16 cellular contexts compared by ENCODE assay signal in genomic region chr11:78438298-78438975, GRCh38. TPM values are rescaled to one million over a fixed set of nuclear protein-coding genes. Genes with fewer than 3 reads are reported as not detected.
A peak's percentile ranks its signal among the peaks of the same experiment; 100 is the strongest.
DNase-seq lines count a peak whose midpoint lies in the region; ATAC-seq, FAIRE-seq and TF ChIP-seq lines count a peak whose summit lies in the region.
"Had no signal": no experiment of that assay in that cellular context is flagged by ENCODE, and none has a peak within 500 bp of the region (broad histone marks: within the 10 kb centered on the region; RNA-seq: fewer than 3 reads in every experiment).

No MANE protein-coding gene starts in this region.

- H3K27ac Mint-ChIP-seq in activated CD8-positive, alpha-beta memory T cell treated with anti-CD3 and anti-CD28 coated beads, Interleukin-2, amount 10 ng/mL, durations not matched to agents 7 days and 5 days = no peak overlapping the region
- no peak overlapping the region for H3K27ac Mint-ChIP-seq in CD4-positive, alpha-beta memory T cell
- H3K27ac Mint-ChIP-seq: activated CD8-positive, alpha-beta T cell treated with anti-CD3 and anti-CD28 coated beads, Interleukin-2, amount 10 ng/mL, durations not matched to agents 7 days and 5 days; type B pancreatic cell had no signal

- no peak overlapping the region for H2AFZ ChIP-seq in MM.1S (ENCODE audit: low read length)

- TF ChIP-seq POLR2A in GM12891 (IDR thresholded peaks at IDR 0.05; ENCODE audit: low read depth, low read length) = no peak

- H3K9me2 ChIP-seq in MM.1S (replicated peaks; ENCODE audit: insufficient read depth, low read length) = no peaks in the 10 kb centered on the region

- H3F3A ChIP-seq in MM.1S (ENCODE audit: insufficient read depth, low read length) = no peaks in the 10 kb centered on the region

- peaks cover 1% of the 10 kb centered on the region for H3K4me1 Mint-ChIP-seq in activated CD8-positive, alpha-beta memory T cell treated with anti-CD3 and anti-CD28 coated beads, Interleukin-2, amount 10 ng/mL, durations not matched to agents 7 days and 5 days
- no peaks in the 10 kb centered on the region for H3K4me1 Mint-ChIP-seq in CD4-positive, alpha-beta memory T cell

- DNase-seq in GM12891 (ENCODE audit: insufficient read length, low spot score) = no peak
- DNase-seq in MM.1S = peak; percentile 40
- no peak for DNase-seq in posterior cingulate gyrus
- DNase-seq in activated CD8-positive, alpha-beta memory T cell treated with anti-CD3 and anti-CD28 coated beads, Interleukin-2, amount 10 ng/mL, durations not matched to agents 7 days and 5 days = no peak
- DNase-seq in NCI-H1417 treated with DMSO at 0.1 percent for 48 hours (lab: John Stamatoyannopoulos, UW) = no peak
- no peak for DNase-seq in CD4-positive, alpha-beta memory T cell
- DNase-seq: activated CD8-positive, alpha-beta T cell treated with anti-CD3 and anti-CD28 coated beads, Interleukin-2, amount 10 ng/mL, durations not matched to agents 7 days and 5 days; AML-193; GF-D8; glutamatergic neuron; midbrain; NCI-H524 treated with DMSO at 0.1 percent for 48 hours; retina had no signal

- H3K4me1 ChIP-seq in MM.1S (ENCODE audit: low read length) = peaks cover 15% of the 10 kb centered on the region
- no peaks in the 10 kb centered on the region for H3K4me1 ChIP-seq in CD4-positive, alpha-beta memory T cell (ENCODE audit: insufficient read depth, low read length)

- no peaks in the 10 kb centered on the region for H3K9me3 ChIP-seq in MM.1S (replicated peaks; ENCODE audit: insufficient read depth, low read length)
- H3K9me3 ChIP-seq in CD4-positive, alpha-beta memory T cell (ENCODE audit: control insufficient read depth in 1 of 2, low read length in 2 of 2) = no peaks in the 10 kb centered on the region

- H3K4me3 ChIP-seq in MM.1S (ENCODE audit: low read length) = no peak overlapping the region
- H3K4me3 ChIP-seq in CD4-positive, alpha-beta memory T cell (ENCODE audit: low read length in 2 of 2) = no peak overlapping the region

- H3K27ac ChIP-seq in MM.1S (ENCODE audit: low read length) = peak overlapping the region; percentile 11; the same call in 1 of the 2 replicates
- no peak overlapping the region for H3K27ac ChIP-seq in CD4-positive, alpha-beta memory T cell (ENCODE audit: low read depth, low read length)

- H3K4me2 ChIP-seq in MM.1S (ENCODE audit: low read depth, low read length) = peak overlapping the region; percentile 14; the same call in 1 of the 2 replicates

- H3K79me2 ChIP-seq in MM.1S (ENCODE audit: low read length) = no peaks in the 10 kb centered on the region

- FAIRE-seq in GM12891 (lab: Jason Lieb, UNC) = peak; percentile 41

- no peaks in the 10 kb centered on the region for H3K9me3 Mint-ChIP-seq in activated CD8-positive, alpha-beta memory T cell treated with anti-CD3 and anti-CD28 coated beads, Interleukin-2, amount 10 ng/mL, durations not matched to agents 7 days and 5 days (ENCODE audit: low read depth)
- H3K9me3 Mint-ChIP-seq in CD4-positive, alpha-beta memory T cell = no peaks in the 10 kb centered on the region
- H3K9me3 Mint-ChIP-seq: type B pancreatic cell had no signal

- H3K36me3 Mint-ChIP-seq in activated CD8-positive, alpha-beta memory T cell treated with anti-CD3 and anti-CD28 coated beads, Interleukin-2, amount 10 ng/mL, durations not matched to agents 7 days and 5 days = peaks cover 13% of the 10 kb centered on the region
- peaks cover 39 to 41% of the 10 kb centered on the region in 2 donors for H3K36me3 Mint-ChIP-seq in CD4-positive, alpha-beta memory T cell

- no peak overlapping the region for H3K4me3 Mint-ChIP-seq in activated CD8-positive, alpha-beta memory T cell treated with anti-CD3 and anti-CD28 coated beads, Interleukin-2, amount 10 ng/mL, durations not matched to agents 7 days and 5 days
- no peak overlapping the region for H3K4me3 Mint-ChIP-seq in CD4-positive, alpha-beta memory T cell
- H3K4me3 Mint-ChIP-seq: activated CD8-positive, alpha-beta T cell treated with anti-CD3 and anti-CD28 coated beads, Interleukin-2, amount 10 ng/mL, durations not matched to agents 7 days and 5 days; type B pancreatic cell had no signal

- H3K9ac ChIP-seq in MM.1S (ENCODE audit: low read length) = no peak overlapping the region

- no peaks in the 10 kb centered on the region for H3K27me3 ChIP-seq in MM.1S (replicated peaks; ENCODE audit: insufficient read depth, low read length)
- no peaks in the 10 kb centered on the region for H3K27me3 ChIP-seq in CD4-positive, alpha-beta memory T cell (ENCODE audit: insufficient read depth, low read length)

- H4K20me1 ChIP-seq in MM.1S (ENCODE audit: insufficient read depth, low read length) = no peaks in the 10 kb centered on the region

- ATAC-seq in GM19438 (IDR thresholded peaks at IDR 0.05; ENCODE audit: low read depth, unreplicated experiment) (peak; percentile 72), HG02870 (IDR thresholded peaks at IDR 0.05; ENCODE audit: unreplicated experiment) (peak; percentile 70)
- no peak for ATAC-seq in activated CD8-positive, alpha-beta memory T cell treated with anti-CD3 and anti-CD28 coated beads, Interleukin-2, amount 10 ng/mL, durations not matched to agents 7 days and 5 days
- ATAC-seq: activated CD8-positive, alpha-beta T cell treated with anti-CD3 and anti-CD28 coated beads, Interleukin-2, amount 10 ng/mL, durations not matched to agents 7 days and 5 days had no signal

- POLR2A ChIA-PET in CD4-positive, alpha-beta memory T cell (lab: Charles Lee; ENCODE audit: partially characterized antibody) = no interaction called here

- no peak for TF ChIP-seq CTCF in MM.1S (IDR thresholded peaks at IDR 0.05; ENCODE audit: low read length)

- intact Hi-C loops in posterior cingulate gyrus (cut with DNase I) = no loop called here
- intact Hi-C loops in CD4-positive, alpha-beta memory T cell (cut with micrococcal nuclease) = no loop called here

- CTCF ChIA-PET in activated CD8-positive, alpha-beta memory T cell treated with anti-CD3 and anti-CD28 coated beads, Interleukin-2, amount 10 ng/mL, durations not matched to agents 7 days and 5 days (lab: Charles Lee) = no interaction called here
- CTCF ChIA-PET in CD4-positive, alpha-beta memory T cell (lab: Charles Lee; ENCODE audit: partially characterized antibody) = interaction anchor here (2.7 kb wide), 1 partner anchor 17 kb away, joined by 8 read pairs; no protein-coding TSS in a partner anchor

- H3K36me3 ChIP-seq in MM.1S (replicated peaks; ENCODE audit: insufficient read depth, low read length) = no peaks in the 10 kb centered on the region
- H3K36me3 ChIP-seq in CD4-positive, alpha-beta memory T cell (ENCODE audit: insufficient read depth, low read length) = no peaks in the 10 kb centered on the region

- no peaks in the 10 kb centered on the region for H3K27me3 Mint-ChIP-seq in activated CD8-positive, alpha-beta memory T cell treated with anti-CD3 and anti-CD28 coated beads, Interleukin-2, amount 10 ng/mL, durations not matched to agents 7 days and 5 days
- H3K27me3 Mint-ChIP-seq in CD4-positive, alpha-beta memory T cell = no peaks in the 10 kb centered on the region
- H3K27me3 Mint-ChIP-seq: type B pancreatic cell had no signal

TF ChIP-seq in GM12891, 5 proteins besides CTCF, POLR2A, EP300 and RAD21:
- TF ChIP-seq POU2F2 (IDR thresholded peaks at IDR 0.05; ENCODE audit: low read depth, low read length) (peak; percentile 62; the same call in 1 of the 2 replicates), TAF1 (IDR thresholded peaks at IDR 0.05; ENCODE audit: low read depth, low read length) (no peak), PAX5 (IDR thresholded peaks at IDR 0.05; ENCODE audit: insufficient read depth, low read length, severe bottlenecking) (no peak), POLR2AphosphoS5 (IDR thresholded peaks at IDR 0.05; ENCODE audit: low read depth, low read length) (no peak), SPI1 (IDR thresholded peaks at IDR 0.05; ENCODE audit: low read depth, low read length) (peak; percentile 91)

RNA-seq across cellular contexts. Expression of gene GAB2, which starts 20.8 kb away (rescaled TPM):
- polyA plus RNA-seq in GM12891 (2012; ENCODE audit: low read depth, missing spikeins) = 3.8 TPM
- 10 to 100 TPM; 23.8 to 29.9 TPM for total RNA-seq in activated CD8-positive, alpha-beta memory T cell treated with anti-CD3 and anti-CD28 coated beads, Interleukin-2, amount 10 ng/mL, durations not matched to agents 7 days and 5 days
- total RNA-seq in CD4-positive, alpha-beta memory T cell = 1 to 10 TPM; 5.5 to 6.7 TPM
- polyA plus RNA-seq in CD4-positive, alpha-beta memory T cell = under 1 TPM; 0.05 to 0.73 TPM
